Comparison of ENCODE assay signal across 32 cellular contexts in the genomic region with DNA sequence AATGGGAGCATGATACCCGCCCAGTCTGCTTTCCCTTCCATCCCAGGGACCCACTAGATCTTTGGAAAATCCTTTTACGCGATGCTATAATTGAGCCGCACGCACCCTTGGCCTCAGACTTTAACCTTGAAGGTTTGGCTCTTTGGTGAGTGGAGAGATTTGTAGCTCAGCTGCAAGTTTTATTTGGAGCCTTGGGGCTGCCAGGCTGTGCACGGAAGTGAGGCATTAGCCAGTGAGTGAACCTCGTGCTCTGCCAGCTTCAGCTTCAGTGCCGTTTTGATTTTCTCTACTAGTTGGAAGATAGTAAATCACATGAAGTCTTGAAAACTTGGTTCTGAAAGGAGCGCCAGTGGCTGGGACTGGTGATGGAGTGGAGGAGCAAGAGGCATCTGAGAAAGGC. TPM values are rescaled to one million over a fixed set of nuclear protein-coding genes. Genes with fewer than 3 reads are reported as not detected.
"Had no signal": no experiment of that assay in that cellular context is flagged by ENCODE, and none has a peak within 500 bp of the region (broad histone marks: within the 10 kb centered on the region; RNA-seq: fewer than 3 reads in every experiment).

No MANE protein-coding gene starts in this region.

- ATAC-seq: effector memory CD8-positive, alpha-beta T cell; esophagus mucosa; gastrocnemius medialis; left cardiac atrium; left lung; left ventricle myocardium superior; lower lobe of right lung; mucosa of descending colon had no signal

- H3K9me3 Mint-ChIP-seq: dendritic cell treated with granulocyte-macrophage colony-stimulating factor and Interleukin-4, amounts not matched to agents 40 ng/mL and 50 ng/mL, for 4 days; effector memory CD8-positive, alpha-beta T cell; endodermal cell; mesothelial cell of epicardium; naive B cell had no signal

- H3K4me1 ChIP-seq: esophagus squamous epithelium, heart right ventricle, left lung, lower lobe of right lung had no signal

- H3K36me3 Mint-ChIP-seq: mesothelial cell of epicardium, naive B cell had no signal

- DNase-seq: effector CD8-positive, alpha-beta T cell; effector memory CD8-positive, alpha-beta T cell; endodermal cell; erythroblast; esophagus squamous epithelium; foreskin fibroblast; foreskin melanocyte; gastrocnemius medialis; glutamatergic neuron; head of caudate nucleus; heart right ventricle; hippocampal formation; left cardiac atrium; left ventricle myocardium superior; lower lobe of right lung; mesenchymal stem cell; mucosa of descending colon; naive B cell had no signal

- H3K27ac Mint-ChIP-seq: effector memory CD8-positive, alpha-beta T cell; endodermal cell; mesothelial cell of epicardium had no signal

- H3K27ac ChIP-seq: coronary artery, epithelial cell of prostate, esophagus squamous epithelium, gastrocnemius medialis, heart right ventricle, left lung, lower lobe of right lung had no signal

- H3K4me3 ChIP-seq: coronary artery, esophagus squamous epithelium, gastrocnemius medialis, heart right ventricle, left lung, lower lobe of right lung, mucosa of descending colon had no signal

- H3K9me3 ChIP-seq: esophagus squamous epithelium, gastrocnemius medialis, heart right ventricle, left lung, lower lobe of right lung, mucosa of descending colon had no signal

- H3K4me1 Mint-ChIP-seq: endodermal cell, mesothelial cell of epicardium, naive B cell had no signal

- H3K36me3 ChIP-seq: esophagus squamous epithelium, gastrocnemius medialis, heart right ventricle, left lung, lower lobe of right lung had no signal

- H3K4me3 Mint-ChIP-seq: dendritic cell treated with granulocyte-macrophage colony-stimulating factor and Interleukin-4, amounts not matched to agents 40 ng/mL and 50 ng/mL, for 4 days; effector memory CD8-positive, alpha-beta T cell; endodermal cell; mesothelial cell of epicardium; naive B cell had no signal

RNA-seq across cellular contexts. Expression of a gene that starts 17.3 kb away (rescaled TPM):
- total RNA-seq: dermis microvascular lymphatic vessel endothelial cell, esophagus squamous epithelium, gastrocnemius medialis, glomerular endothelial cell, kidney epithelial cell, left cardiac atrium, left lung, left ventricle myocardium superior, lower lobe of right lung, lung microvascular endothelial cell, mesenteric fat pad, mucosa of descending colon, myocyte had no signal
- polyA plus RNA-seq: heart right ventricle, keratinocyte had no signal

RNA-seq across cellular contexts. Expression of a gene that starts 43.3 kb away (rescaled TPM):
- total RNA-seq: dermis microvascular lymphatic vessel endothelial cell, endodermal cell, esophagus mucosa, esophagus squamous epithelium, gastrocnemius medialis, glomerular endothelial cell, heart right ventricle, kidney epithelial cell, left cardiac atrium, left lung, left ventricle myocardium superior, lower leg skin, lower lobe of right lung, lung microvascular endothelial cell, mesenteric fat pad, mesothelial cell of epicardium, mucosa of descending colon, myocyte had no signal
- polyA plus RNA-seq: heart right ventricle, keratinocyte had no signal
